23 cellular contexts compared by ENCODE assay signal in the genomic region with DNA sequence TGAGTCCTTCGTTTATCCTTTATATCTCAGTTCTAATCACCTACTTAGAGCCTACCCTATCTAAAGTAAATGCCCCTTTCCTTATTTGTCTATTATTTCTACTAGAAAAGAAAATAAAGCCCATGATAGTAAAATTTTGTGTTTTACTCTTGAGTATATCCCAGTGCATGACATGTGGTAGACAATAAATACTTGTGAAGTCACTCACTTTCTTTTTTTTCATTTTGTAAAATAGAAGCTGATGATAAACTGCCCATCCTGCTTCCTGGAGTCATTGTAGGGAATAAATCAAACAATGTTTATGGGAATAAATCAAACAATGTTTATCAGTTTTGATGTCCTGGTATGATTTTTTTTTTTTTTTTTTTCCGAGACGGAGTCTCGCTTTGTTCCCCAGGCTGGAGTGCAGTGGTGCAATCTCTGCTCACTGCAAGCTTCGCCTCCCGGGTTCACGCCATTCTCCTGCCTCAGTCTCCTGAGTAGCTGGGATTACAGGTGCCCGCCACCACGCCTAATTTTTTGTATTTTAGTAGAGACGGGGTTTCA.
"Had no signal": no experiment of that assay in that cellular context is flagged by ENCODE, and none has a peak within 500 bp of the region (broad histone marks: within the 10 kb centered on the region; RNA-seq: fewer than 3 reads in every experiment).

No MANE protein-coding gene starts in this region.

- ATAC-seq: HepG2, Panc1 had no signal

- H3K27ac ChIP-seq: RWPE1 had no signal

- H3K9me3 ChIP-seq: SK-N-SH had no signal

- H3K9ac ChIP-seq: SK-N-SH had no signal

- H3K9me2 ChIP-seq: SK-N-SH had no signal

- DNase-seq: IMR-90, Karpas-422, KG1, MV-4-11, NCI-H1092, NCI-H1105 treated with DMSO at 0.1 percent for 48 hours, NCI-H1417 treated with DMSO at 0.1 percent for 48 hours, NCI-H146, NCI-H1694 treated with DMSO at 0.1 percent for 48 hours, NCI-H1930, NCI-H2081, NCI-H2107, NCI-H2227 treated with DMSO at 0.1 percent for 48 hours, NCI-H510A, NCI-H524 treated with DMSO at 0.1 percent for 48 hours, NCI-H69, NCI-H774, SHP77, SK-N-SH, SW 1271 had no signal

- H3K4me2 ChIP-seq: SK-N-SH had no signal
